Comparison of ENCODE assay signal across 7 cellular contexts in the genomic region with DNA sequence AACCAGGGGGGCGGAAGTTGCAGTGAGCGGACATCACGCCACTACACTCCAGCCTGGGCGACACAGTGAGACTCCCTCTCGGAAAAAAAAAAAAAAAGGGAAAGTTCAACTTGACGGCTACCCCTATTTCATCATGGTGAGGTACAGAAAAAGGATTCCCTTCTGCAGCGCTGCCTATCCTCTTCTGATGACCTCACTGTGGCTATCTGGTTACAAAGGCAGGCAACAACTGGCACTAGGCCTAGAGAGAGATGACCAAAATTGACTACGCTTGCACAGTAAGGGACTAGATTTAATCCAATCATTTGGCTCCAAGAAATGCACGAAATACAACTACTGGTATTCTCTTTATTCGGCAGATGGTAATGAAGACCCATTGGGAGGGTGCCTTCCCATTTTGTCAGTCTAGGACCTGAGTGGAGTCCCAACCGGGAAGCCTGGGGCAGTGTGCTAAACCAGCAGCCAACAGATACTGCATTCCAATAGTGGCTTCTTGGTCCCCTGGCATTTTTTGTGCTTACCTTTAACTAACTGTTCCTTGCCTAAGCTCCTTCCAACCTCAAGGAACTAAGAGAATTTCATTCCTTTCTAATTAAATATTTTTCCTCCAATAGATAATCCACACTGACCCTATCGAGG. TPM values are rescaled to one million over a fixed set of nuclear protein-coding genes. Genes with fewer than 3 reads are reported as not detected.
A peak's percentile ranks its signal among the peaks of the same experiment; 100 is the strongest.
DNase-seq lines count a peak whose midpoint lies in the region; ATAC-seq and TF ChIP-seq lines count a peak whose summit lies in the region.

No MANE protein-coding gene starts in this region.

- H3K9me3 ChIP-seq in esophagus muscularis mucosa, result no peaks in the 10 kb centered on the region
- no peaks in the 10 kb centered on the region for H3K9me3 ChIP-seq in ovary

- H3K36me3 ChIP-seq in esophagus muscularis mucosa (peaks cover 0 to 10% (median 3%) of the 10 kb centered on the region in 4 donors), ovary (no peaks in the 10 kb centered on the region)

- WGBS in esophagus muscularis mucosa, result 41% methylated on average over 12 of the region's 12 CpGs
- WGBS in ovary, 3 donors, result 64 to 73% (median 71%) methylated on average over 12 of the region's 12 CpGs

- TF ChIP-seq POLR2A in esophagus muscularis mucosa (IDR thresholded peaks at IDR 0.05; ENCODE audit: low read depth) (no peak), ovary (IDR thresholded peaks at IDR 0.05) (no peak)

- intact Hi-C loops in esophagus muscularis mucosa (cut with DNase I), result loop anchor here (5.0 kb wide), 1 partner anchor 40 kb away; no protein-coding TSS in a partner anchor
- intact Hi-C loops in ovary (cut with DNase I), result no loop called here

- H3K4me3 ChIP-seq in esophagus muscularis mucosa (peak overlapping the region; percentile 73 to 88 (median 74)), ovary (peak overlapping the region; percentile 58)

- no peak for ATAC-seq in HG02885 (IDR thresholded peaks at IDR 0.05; ENCODE audit: poor library complexity, unreplicated experiment)
- no peak for ATAC-seq in GM18868 (IDR thresholded peaks at IDR 0.05; ENCODE audit: unreplicated experiment)

- H3K4me1 ChIP-seq in esophagus muscularis mucosa, result peaks cover 32 to 84% (median 56%) of the 10 kb centered on the region in 4 donors
- peaks cover 4% of the 10 kb centered on the region for H3K4me1 ChIP-seq in ovary (ENCODE audit: insufficient read depth)

- TF ChIP-seq EP300 in esophagus muscularis mucosa (IDR thresholded peaks at IDR 0.05), result no peak
- no peak for TF ChIP-seq EP300 in ovary (IDR thresholded peaks at IDR 0.05)

- H3K27ac ChIP-seq in esophagus muscularis mucosa (replicated peaks in 1 of 4) (peak overlapping the region in 1 of 4 donors; percentile 100), ovary (peak overlapping the region; percentile 91 to 99)

- DNase-seq in GOT3 (lab: John Stamatoyannopoulos, UW) (peak; percentile 13), SHP77 (lab: John Stamatoyannopoulos, UW) (peak; percentile 55 to 57), esophagus muscularis mucosa (ENCODE audit: extremely low spot score) (no peak), ovary (peak in 1 of 5 donors; percentile 46), 8988T (no peak)

- H3K27me3 ChIP-seq in esophagus muscularis mucosa (no peaks in the 10 kb centered on the region), ovary (no peaks in the 10 kb centered on the region)

- TF ChIP-seq CTCF in esophagus muscularis mucosa (IDR thresholded peaks at IDR 0.05) (no peak), ovary (IDR thresholded peaks at IDR 0.05) (no peak)

RNA-seq across cellular contexts. Expression of a gene that starts 36.6 kb away (rescaled TPM):
- 100 to 1,000 TPM in 2 of 4 donors, 10 to 100 TPM in 2; 71.1 to 156 (median 116) TPM for total RNA-seq in esophagus muscularis mucosa
- 10 to 100 TPM; 13.6 to 43.2 (median 20.5) TPM for total RNA-seq in ovary
- polyA plus RNA-seq in ovary, result 10 to 100 TPM; 11.3 to 19.5 TPM

Comparison
In these comparisons a context has a peak if more than half of its experiments do, and no peak if none do; other contexts are left out.
1. DNase-seq: peak in GOT3 (single experiment) and SHP77 (2 of 2); none in esophagus muscularis mucosa (single experiment) and 8988T (single experiment).